ENCODE assay signal across 11 cellular contexts in genomic region chr12:78392918-78393317, GRCh38.
DNase-seq lines count a peak whose midpoint lies in the region; ATAC-seq and TF ChIP-seq lines count a peak whose summit lies in the region.
"Had no signal": no experiment of that assay in that cellular context is flagged by ENCODE, and none has a peak within 500 bp of the region (broad histone marks: within the 10 kb centered on the region; RNA-seq: fewer than 3 reads in every experiment).

No MANE protein-coding gene starts in this region.

- H3K4me3 ChIP-seq in epithelial cell of proximal tubule (ENCODE audit: low read depth, low read length), result no peak overlapping the region

- TF ChIP-seq CTCF in epithelial cell of proximal tubule (conservative IDR thresholded peaks at IDR 0.05; ENCODE audit: low read depth, low read length) (peak; percentile 59), GM20000 (IDR thresholded peaks at IDR 0.05; ENCODE audit: extremely low read depth, missing control alignments) (no peak)

- DNase-seq in NCI-H2196 (lab: John Stamatoyannopoulos, UW; ENCODE audit: unreplicated experiment) (peak; percentile 18), NCI-H2196 treated with DMSO at 0.1 percent for 48 hours (lab: John Stamatoyannopoulos, UW; ENCODE audit: unreplicated experiment) (no peak), NCI-H82 (lab: John Stamatoyannopoulos, UW) (peak; percentile 66), epithelial cell of proximal tubule (ENCODE audit: low read depth) (no peak), stromal cell of bone marrow (ENCODE audit: low read depth) (peak; percentile 18), GM20000 (ENCODE audit: low spot score) (no peak), MV-4-11 (lab: John Stamatoyannopoulos, UW) (no peak)
- DNase-seq: RPMI8226; stimulated activated naive CD8-positive, alpha-beta T cell treated with anti-CD3 and anti-CD28 coated beads, Interleukin-15, Interleukin-2, amounts not matched to agents 100 U/mL and 50 U/mL, for 24 hours had no signal

- ATAC-seq in HG02642 (IDR thresholded peaks at IDR 0.05; ENCODE audit: poor library complexity, unreplicated experiment), result no peak
- ATAC-seq: esophagus mucosa; stimulated activated naive CD8-positive, alpha-beta T cell treated with anti-CD3 and anti-CD28 coated beads, Interleukin-15, Interleukin-2, amounts not matched to agents 100 U/mL and 50 U/mL, for 24 hours had no signal

Comparison
In these comparisons a context has a peak if more than half of its experiments do, and no peak if none do; other contexts are left out.
1. DNase-seq: peak in NCI-H2196 (single experiment), NCI-H82 (single experiment) and stromal cell of bone marrow (single experiment); none in NCI-H2196 treated with DMSO at 0.1 percent for 48 hours (single experiment), epithelial cell of proximal tubule (single experiment), GM20000 (single experiment) and MV-4-11 (single experiment).